Comparison of ENCODE assay signal across 11 cellular contexts in genomic region chr1:58592521-58593134, GRCh38. TPM values are rescaled to one million over a fixed set of nuclear protein-coding genes. Genes with fewer than 3 reads are reported as not detected.
DNase-seq lines count a peak whose midpoint lies in the region; ATAC-seq and TF ChIP-seq lines count a peak whose summit lies in the region.
"Had no signal": no experiment of that assay in that cellular context is flagged by ENCODE, and none has a peak within 500 bp of the region (broad histone marks: within the 10 kb centered on the region; RNA-seq: fewer than 3 reads in every experiment).

No MANE protein-coding gene starts in this region.

- H3K4me1 Mint-ChIP-seq in activated CD4-positive, alpha-beta T cell treated with anti-CD3 and anti-CD28 coated beads, Interleukin-2, amount 10 ng/mL, durations not matched to agents 24 days and 14 days, result no peaks in the 10 kb centered on the region

- H3K4me3 Mint-ChIP-seq in activated CD4-positive, alpha-beta T cell treated with anti-CD3 and anti-CD28 coated beads, Interleukin-2, amount 10 ng/mL, durations not matched to agents 24 days and 14 days, result no peak overlapping the region

- POLR2A ChIA-PET in RWPE1 (lab: Yijun Ruan, JAX; ENCODE audit: low non-redundant PET), result no interaction called here

- DNase-seq in ELR (ENCODE audit: low read depth) (peak; percentile 87), RWPE1 (ENCODE audit: low spot score) (peak; percentile 98), fibroblast of the conjunctiva (ENCODE audit: low read depth) (peak; percentile 56), pulmonary artery endothelial cell (ENCODE audit: low read depth, low spot score) (peak; percentile 95), COLO829 (ENCODE audit: low spot score) (no peak), NOMO-1 (lab: John Stamatoyannopoulos, UW; ENCODE audit: unreplicated experiment in 2 of 2) (no peak)
- DNase-seq in activated CD4-positive, alpha-beta T cell treated with anti-CD3 and anti-CD28 coated beads, Interleukin-2, amount 10 ng/mL, durations not matched to agents 24 days and 14 days, result no peak
- DNase-seq: activated CD4-positive, alpha-beta T cell treated with anti-CD3 and anti-CD28 coated beads for 48 hours; cortex of kidney; NCI-H2029 had no signal

- H3K36me3 Mint-ChIP-seq in activated CD4-positive, alpha-beta T cell treated with anti-CD3 and anti-CD28 coated beads, Interleukin-2, amount 10 ng/mL, durations not matched to agents 24 days and 14 days (ENCODE audit: low read depth), result no peaks in the 10 kb centered on the region

- H3K27ac ChIP-seq in RWPE1, result peak overlapping the region; percentile 83

- H3K27ac Mint-ChIP-seq in activated CD4-positive, alpha-beta T cell treated with anti-CD3 and anti-CD28 coated beads, Interleukin-2, amount 10 ng/mL, durations not matched to agents 24 days and 14 days, result no peak overlapping the region

- CTCF ChIA-PET in RWPE1 (lab: Yijun Ruan, JAX), result no interaction called here

- H3K27me3 Mint-ChIP-seq in activated CD4-positive, alpha-beta T cell treated with anti-CD3 and anti-CD28 coated beads, Interleukin-2, amount 10 ng/mL, durations not matched to agents 24 days and 14 days, result peaks cover 49% of the 10 kb centered on the region

- intact Hi-C loops in activated CD4-positive, alpha-beta T cell treated with anti-CD3 and anti-CD28 coated beads, Interleukin-2, amount 10 ng/mL, durations not matched to agents 24 days and 14 days (cut with micrococcal nuclease), result no loop called here

- TF ChIP-seq CTCF in RWPE1 (conservative IDR thresholded peaks at IDR 0.05; ENCODE audit: low read depth), result no peak

- ATAC-seq in GM19023 (IDR thresholded peaks at IDR 0.05; ENCODE audit: unreplicated experiment), result no peak

- no peaks in the 10 kb centered on the region for H3K9me3 Mint-ChIP-seq in activated CD4-positive, alpha-beta T cell treated with anti-CD3 and anti-CD28 coated beads, Interleukin-2, amount 10 ng/mL, durations not matched to agents 24 days and 14 days

RNA-seq across cellular contexts. Expression of gene TACSTD2, which starts 15.6 kb away (rescaled TPM):
- total RNA-seq in pulmonary artery endothelial cell, result 0.79 and 15.8 TPM in 2 replicates
- 0.07 TPM in 1 of 2 replicates, not detected in the other for total RNA-seq in activated CD4-positive, alpha-beta T cell treated with anti-CD3 and anti-CD28 coated beads, Interleukin-2, amount 10 ng/mL, durations not matched to agents 24 days and 14 days

RNA-seq across cellular contexts. Expression of gene OMA1, which starts 46.1 kb away (rescaled TPM):
- total RNA-seq in pulmonary artery endothelial cell, result 8.8 and 20.6 TPM in 2 replicates
- total RNA-seq in activated CD4-positive, alpha-beta T cell treated with anti-CD3 and anti-CD28 coated beads, Interleukin-2, amount 10 ng/mL, durations not matched to agents 24 days and 14 days, result 10.6 and 13.8 TPM in 2 replicates

Comparison
In these comparisons a context has a peak if more than half of its experiments do, and no peak if none do; other contexts are left out.
1. DNase-seq: peak in ELR (single experiment), RWPE1 (single experiment), fibroblast of the conjunctiva (single experiment) and pulmonary artery endothelial cell (single experiment); none in COLO829 (single experiment), NOMO-1 (0 of 2) and activated CD4-positive, alpha-beta T cell treated with anti-CD3 and anti-CD28 coated beads, Interleukin-2, amount 10 ng/mL, durations not matched to agents 24 days and 14 days (single experiment).